Comparison of ENCODE assay signal across 8 cellular contexts in the genomic region with DNA sequence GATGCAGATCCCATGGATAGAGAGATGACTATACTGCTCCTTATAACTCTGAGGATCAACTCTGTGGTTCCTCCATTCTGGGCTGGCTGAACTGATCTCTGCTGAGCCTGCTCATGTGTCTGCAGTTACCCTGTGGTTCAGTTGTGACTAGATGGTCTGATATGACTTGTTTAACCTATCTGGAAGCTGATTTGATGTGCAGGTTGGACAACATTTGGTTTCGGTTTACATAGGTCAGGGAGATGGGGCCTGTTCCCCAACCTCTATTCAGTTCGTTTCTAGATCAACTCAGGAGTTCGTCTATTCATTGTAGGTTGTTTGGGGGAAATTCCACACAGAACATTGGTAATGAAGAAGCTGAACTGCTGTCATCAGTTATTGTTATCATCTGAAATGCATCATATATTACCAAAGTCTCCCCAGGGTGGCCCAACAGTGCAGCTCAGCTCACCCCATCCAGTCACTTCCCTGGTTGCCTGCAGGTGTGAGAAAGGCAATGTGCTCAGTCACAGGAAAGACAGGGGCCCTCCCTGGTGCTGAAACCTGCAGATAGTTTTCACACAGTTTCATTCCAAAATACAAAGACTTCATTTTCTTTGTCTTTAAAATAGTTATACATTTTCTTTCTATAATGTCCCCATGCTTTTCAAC.
DNase-seq lines count a peak whose midpoint lies in the region; ATAC-seq, FAIRE-seq and TF ChIP-seq lines count a peak whose summit lies in the region.
"Not testable (repeated sequence)": the region's sequence is repeated elsewhere in the genome, so short reads cannot be mapped to it uniquely, and the experiment has no call there.

No MANE protein-coding gene starts in this region.

- TF ChIP-seq EP300 in GM12878 (IDR thresholded peaks at IDR 0.05; ENCODE audit: borderline replicate concordance in 1 of 2, control insufficient read depth in 1 of 2, low read depth in 2 of 2, low read length in 2 of 2) = not testable (repeated sequence)

- not testable (repeated sequence) for H2AFZ ChIP-seq in GM12878 (ENCODE audit: control insufficient read depth, low read depth, low read length)

- FAIRE-seq in GM12891 (lab: Jason Lieb, UNC) (peak; percentile 52), GM12878 (lab: Jason Lieb, UNC) (peak; percentile 56)

- not testable (repeated sequence) for BruUV-seq in GM12878 (replicated peaks; lab: Mats Ljungman, UMichigan)

- H3K4me2 ChIP-seq in GM12878 (ENCODE audit: control insufficient read depth, insufficient read depth) = not testable (repeated sequence)

- SMC1A ChIA-PET in GM12878 (lab: Charles Lee; ENCODE audit: uncharacterized antibody, unreplicated experiment) = not testable (repeated sequence)

- POLR2A ChIA-PET in GM12878 (lab: Charles Lee) = not testable (repeated sequence)

- CTCF ChIA-PET in GM12878 (lab: Yijun Ruan, JAX) = not testable (repeated sequence)

- not testable (repeated sequence) for H3K4me3 Mint-ChIP-seq in stimulated activated naive B cell treated with anti-CD40 and anti-IgM and Interleukin-4, amounts not matched to agents 10 μg/mL and 1 μg/mL and 100 μg/mL, for 72 hours

- H3K27me3 Mint-ChIP-seq in stimulated activated naive B cell treated with anti-CD40 and anti-IgM and Interleukin-4, amounts not matched to agents 10 μg/mL and 1 μg/mL and 100 μg/mL, for 72 hours = not testable (repeated sequence)

- not testable (repeated sequence) for H4K20me1 ChIP-seq in GM12878 (ENCODE audit: control insufficient read depth, insufficient read depth)

- TF ChIP-seq CTCF in GM12878 (IDR thresholded peaks at IDR 0.05 in 2 of 3, conservative IDR thresholded peaks at IDR 0.05 in 1 of 3; ENCODE audit: control insufficient read depth in 2 of 3, extremely low read depth in 1 of 3, insufficient read depth in 1 of 3, low read depth in 3 of 3, low read length in 3 of 3) = not testable (repeated sequence)

- not testable (repeated sequence) for H3K79me2 ChIP-seq in GM12878 (ENCODE audit: control insufficient read depth, insufficient read depth, low read length)

- H3K27me3 ChIP-seq in GM12878 (replicated peaks in 1 of 2; ENCODE audit: control insufficient read depth in 2 of 2, insufficient read depth in 2 of 2, low read length in 1 of 2) = not testable (repeated sequence)

- TF ChIP-seq POLR2A in GM12891 (IDR thresholded peaks at IDR 0.05; ENCODE audit: low read depth, low read length); GM12878 (IDR thresholded peaks at IDR 0.05; ENCODE audit: low read depth, low read length): not testable (repeated sequence)

- not testable (repeated sequence) for H3K27ac ChIP-seq in GM12878 (ENCODE audit: control insufficient read depth, insufficient read depth)

- in situ Hi-C loops in GM12878 (cut with MboI) = not testable (repeated sequence)

- RAD21 ChIA-PET in GM12878 (lab: Charles Lee; ENCODE audit: unreplicated experiment) = not testable (repeated sequence)

- H3K4me3 ChIP-seq in GM12878 = not testable (repeated sequence)

- intact Hi-C loops in GM12878 (cut with micrococcal nuclease; ENCODE audit: unreplicated experiment) = not testable (repeated sequence)

- not testable (repeated sequence) for H3K9ac ChIP-seq in GM12878 (ENCODE audit: control insufficient read depth, insufficient read depth, low read length)

- not testable (repeated sequence) for H3K4me1 Mint-ChIP-seq in stimulated activated naive B cell treated with anti-CD40 and anti-IgM and Interleukin-4, amounts not matched to agents 10 μg/mL and 1 μg/mL and 100 μg/mL, for 72 hours

- TF ChIP-seq RAD21 in GM12878 (IDR thresholded peaks at IDR 0.05; ENCODE audit: insufficient read depth, low read depth, low read length) = not testable (repeated sequence)

- not testable (repeated sequence) for DNase-seq in GM12891 (ENCODE audit: insufficient read length, low spot score); GM12878 (ENCODE audit: low read depth, low spot score); stimulated activated naive B cell treated with anti-CD40 and anti-IgM and Interleukin-4, amounts not matched to agents 10 μg/mL and 1 μg/mL and 100 μg/mL, for 72 hours

- WGBS in GM12878 (ENCODE audit: insufficient coverage, insufficient replicate concordance, low lambda C conversion rate, missing lambda C conversion rate) = no CpG with 5 or more reads among the region's 3 CpGs

- peak; percentile 57 for ATAC-seq in GM18907 (IDR thresholded peaks at IDR 0.05; ENCODE audit: unreplicated experiment)
- peak; percentile 57 for ATAC-seq in GM21447 (IDR thresholded peaks at IDR 0.05; ENCODE audit: unreplicated experiment)
- peak; percentile 85 for ATAC-seq in HG02759 (IDR thresholded peaks at IDR 0.05; ENCODE audit: unreplicated experiment)
- ATAC-seq in HG03025 (IDR thresholded peaks at IDR 0.05; ENCODE audit: low FRiP score, unreplicated experiment) = peak; percentile 51
- ATAC-seq in HG03565 (IDR thresholded peaks at IDR 0.05; ENCODE audit: unreplicated experiment) = peak; percentile 93
- ATAC-seq in GM12878 = not testable (repeated sequence)
- ATAC-seq in stimulated activated naive B cell treated with anti-CD40 and anti-IgM and Interleukin-4, amounts not matched to agents 10 μg/mL and 1 μg/mL and 100 μg/mL, for 72 hours (replicated peaks) = peak; percentile 57 to 83

- H3K27ac Mint-ChIP-seq in stimulated activated naive B cell treated with anti-CD40 and anti-IgM and Interleukin-4, amounts not matched to agents 10 μg/mL and 1 μg/mL and 100 μg/mL, for 72 hours = not testable (repeated sequence)

- H3K9me3 Mint-ChIP-seq in stimulated activated naive B cell treated with anti-CD40 and anti-IgM and Interleukin-4, amounts not matched to agents 10 μg/mL and 1 μg/mL and 100 μg/mL, for 72 hours = not testable (repeated sequence)

- not testable (repeated sequence) for H3K36me3 Mint-ChIP-seq in stimulated activated naive B cell treated with anti-CD40 and anti-IgM and Interleukin-4, amounts not matched to agents 10 μg/mL and 1 μg/mL and 100 μg/mL, for 72 hours

- H3K4me1 ChIP-seq in GM12878 (ENCODE audit: control insufficient read depth, insufficient read depth, low read length) = not testable (repeated sequence)

- not testable (repeated sequence) for H3K36me3 ChIP-seq in GM12878 (ENCODE audit: control insufficient read depth in 2 of 2, insufficient read depth in 2 of 2, low read length in 1 of 2)

- not testable (repeated sequence) for H3K9me3 ChIP-seq in GM12878 (replicated peaks; ENCODE audit: control insufficient read depth, insufficient read depth, low read length)
